Comparison of ENCODE assay signal across 8 cellular contexts in genomic region chrX:41332988-41333743, GRCh38. TPM values are rescaled to one million over a fixed set of nuclear protein-coding genes. Genes with fewer than 3 reads are reported as not detected.
A peak's percentile ranks its signal among the peaks of the same experiment; 100 is the strongest.
DNase-seq lines count a peak whose midpoint lies in the region; ATAC-seq, FAIRE-seq and TF ChIP-seq lines count a peak whose summit lies in the region.

No MANE protein-coding gene starts in this region.

- peak; percentile 56 for FAIRE-seq in urothelium cell line (lab: Jason Lieb, UNC)

- H3K36me3 ChIP-seq in right atrium auricular region, result peaks cover 4% of the 10 kb centered on the region

- peaks cover 28% of the 10 kb centered on the region for H3K4me1 Mint-ChIP-seq in T-helper 1 cell treated with Interleukin-12 subunit alpha and Interleukin-12 subunit beta and Interleukin-4 antibody, amounts not matched to agents 30 μg/mL and 1 μg/mL, for 36 hours (ENCODE audit: low read depth)

- no peaks in the 10 kb centered on the region for H3K9me3 ChIP-seq in right atrium auricular region

- peak; percentile 43 for ATAC-seq in HG02840 (IDR thresholded peaks at IDR 0.05; ENCODE audit: low FRiP score, unreplicated experiment)

- peak overlapping the region; percentile 96 for H3K4me3 Mint-ChIP-seq in T-helper 1 cell treated with Interleukin-12 subunit alpha and Interleukin-12 subunit beta and Interleukin-4 antibody, amounts not matched to agents 30 μg/mL and 1 μg/mL, for 36 hours

- H3K27me3 ChIP-seq in right atrium auricular region, result no peaks in the 10 kb centered on the region

- peaks cover 33% of the 10 kb centered on the region for H3K36me3 Mint-ChIP-seq in T-helper 1 cell treated with Interleukin-12 subunit alpha and Interleukin-12 subunit beta and Interleukin-4 antibody, amounts not matched to agents 30 μg/mL and 1 μg/mL, for 36 hours (ENCODE audit: low read depth)

- DNase-seq in NCI-H146 (lab: John Stamatoyannopoulos, UW) (peak; percentile 94), amygdala (lab: John Stamatoyannopoulos, UW) (peak; percentile 8 to 87 (median 60)), right atrium auricular region (ENCODE audit: low spot score) (peak; percentile 87), pulmonary artery endothelial cell (ENCODE audit: low read depth, low spot score) (peak; percentile 57), urothelium cell line (ENCODE audit: low spot score) (peak; percentile 89)

- peaks cover 0 to 42% of the 10 kb centered on the region in 2 donors for H3K4me1 ChIP-seq in right atrium auricular region

- H3K27me3 Mint-ChIP-seq in T-helper 1 cell treated with Interleukin-12 subunit alpha and Interleukin-12 subunit beta and Interleukin-4 antibody, amounts not matched to agents 30 μg/mL and 1 μg/mL, for 36 hours (ENCODE audit: low read depth), result no peaks in the 10 kb centered on the region

- H3K27ac Mint-ChIP-seq in T-helper 1 cell treated with Interleukin-12 subunit alpha and Interleukin-12 subunit beta and Interleukin-4 antibody, amounts not matched to agents 30 μg/mL and 1 μg/mL, for 36 hours, result peak overlapping the region; percentile 98

- TF ChIP-seq CTCF in GM12875 (IDR thresholded peaks at IDR 0.05; ENCODE audit: borderline replicate concordance, insufficient read depth, low read depth, low read length) (no peak), right atrium auricular region (IDR thresholded peaks at IDR 0.05) (no peak)

- no peaks in the 10 kb centered on the region for H3K9me3 Mint-ChIP-seq in T-helper 1 cell treated with Interleukin-12 subunit alpha and Interleukin-12 subunit beta and Interleukin-4 antibody, amounts not matched to agents 30 μg/mL and 1 μg/mL, for 36 hours

- peak overlapping the region; percentile 98 to 100 for H3K27ac ChIP-seq in right atrium auricular region

- H3K4me3 ChIP-seq in GM12875 (ENCODE audit: low read depth, low read length) (peak overlapping the region; percentile 87), right atrium auricular region (peak overlapping the region; percentile 87 to 92)

RNA-seq across cellular contexts. Expression of gene DDX3X, which starts 0.8 kb away (rescaled TPM):
- total RNA-seq in right atrium auricular region, result 100 to 1,000 TPM; 150 to 152 TPM
- 300 and 412 TPM in 2 replicates for total RNA-seq in pulmonary artery endothelial cell

Comparison
In these comparisons a context has a peak if more than half of its experiments do, and no peak if none do; other contexts are left out.
1. Peak in every context shown above with its lines: DNase-seq, ATAC-seq, H3K4me3 ChIP-seq and H3K27ac ChIP-seq.